Comparison of ENCODE assay signal across 17 cellular contexts in genomic region chr2:46996300-46996843, GRCh38.
"Had no signal": no experiment of that assay in that cellular context is flagged by ENCODE, and none has a peak within 500 bp of the region (broad histone marks: within the 10 kb centered on the region; RNA-seq: fewer than 3 reads in every experiment).

No MANE protein-coding gene starts in this region.

- DNase-seq: activated CD4-positive, alpha-beta T cell treated with anti-CD3 and anti-CD28 coated beads, Interleukin-2, amount 10 ng/mL, durations not matched to agents 7 days and 5 days; activated CD8-positive, alpha-beta memory T cell treated with anti-CD3 and anti-CD28 coated beads, Interleukin-2, amount 10 ng/mL, durations not matched to agents 7 days and 5 days; activated CD8-positive, alpha-beta T cell treated with anti-CD3 and anti-CD28 coated beads for 36 hours; activated gamma-delta T cell treated with Interleukin-2 at 50 U/mL for 16 hours; activated naive CD8-positive, alpha-beta T cell treated with anti-CD3 and anti-CD28 coated beads, Interleukin-2, amount 10 ng/mL, durations not matched to agents 7 days and 5 days; activated T-cell treated with anti-CD3 and anti-CD28 coated beads, Interleukin-2, amount 50 U/mL, for 1 hour; amniotic stem cell; effector CD4-positive, alpha-beta T cell; left cardiac atrium; naive thymus-derived CD4-positive, alpha-beta T cell; spleen; stimulated activated CD4-positive, alpha-beta T cell treated with anti-CD3 and anti-CD28 coated beads, Interleukin-4, amount 100 ng/mL, for 1 hour; stimulated activated naive CD8-positive, alpha-beta T cell treated with anti-CD3 and anti-CD28 coated beads, Interleukin-15, Interleukin-2, amounts not matched to agents 100 U/mL and 50 U/mL, for 24 hours; tibial artery had no signal

- H3K9me3 Mint-ChIP-seq: activated CD4-positive, alpha-beta T cell treated with anti-CD3 and anti-CD28 coated beads, Interleukin-2, amount 10 ng/mL, durations not matched to agents 7 days and 5 days; activated CD8-positive, alpha-beta T cell treated with anti-CD3 and anti-CD28 coated beads for 36 hours; activated naive CD8-positive, alpha-beta T cell treated with anti-CD3 and anti-CD28 coated beads, Interleukin-2, amount 10 ng/mL, durations not matched to agents 7 days and 5 days; memory B cell; naive thymus-derived CD4-positive, alpha-beta T cell; neural progenitor cell had no signal

- H3K4me1 Mint-ChIP-seq: activated CD4-positive, alpha-beta T cell treated with anti-CD3 and anti-CD28 coated beads, Interleukin-2, amount 10 ng/mL, durations not matched to agents 7 days and 5 days; activated CD8-positive, alpha-beta memory T cell treated with anti-CD3 and anti-CD28 coated beads, Interleukin-2, amount 10 ng/mL, durations not matched to agents 7 days and 5 days had no signal

- H3K27me3 Mint-ChIP-seq: activated CD4-positive, alpha-beta T cell treated with anti-CD3 and anti-CD28 coated beads, Interleukin-2, amount 10 ng/mL, durations not matched to agents 7 days and 5 days; activated CD8-positive, alpha-beta memory T cell treated with anti-CD3 and anti-CD28 coated beads, Interleukin-2, amount 10 ng/mL, durations not matched to agents 7 days and 5 days; activated CD8-positive, alpha-beta T cell treated with anti-CD3 and anti-CD28 coated beads for 36 hours; activated naive CD8-positive, alpha-beta T cell treated with anti-CD3 and anti-CD28 coated beads, Interleukin-2, amount 10 ng/mL, durations not matched to agents 7 days and 5 days; memory B cell; naive thymus-derived CD4-positive, alpha-beta T cell had no signal

- H3K4me3 ChIP-seq: heart left ventricle, neural progenitor cell, spleen, tibial artery had no signal

- H3K4me3 Mint-ChIP-seq: activated CD4-positive, alpha-beta T cell treated with anti-CD3 and anti-CD28 coated beads, Interleukin-2, amount 10 ng/mL, durations not matched to agents 7 days and 5 days; activated CD8-positive, alpha-beta memory T cell treated with anti-CD3 and anti-CD28 coated beads, Interleukin-2, amount 10 ng/mL, durations not matched to agents 7 days and 5 days; activated CD8-positive, alpha-beta T cell treated with anti-CD3 and anti-CD28 coated beads for 36 hours; activated naive CD8-positive, alpha-beta T cell treated with anti-CD3 and anti-CD28 coated beads, Interleukin-2, amount 10 ng/mL, durations not matched to agents 7 days and 5 days; memory B cell; naive thymus-derived CD4-positive, alpha-beta T cell; neural progenitor cell had no signal

- H3K4me1 ChIP-seq: spleen had no signal

- H3K36me3 ChIP-seq: neural progenitor cell had no signal

- H3K27me3 ChIP-seq: heart left ventricle, neural progenitor cell, spleen, tibial artery had no signal

- H3K9me3 ChIP-seq: heart left ventricle, spleen, tibial artery had no signal

- H3K27ac ChIP-seq: heart left ventricle, neural progenitor cell, spleen, tibial artery had no signal

- H3K27ac Mint-ChIP-seq: activated CD8-positive, alpha-beta memory T cell treated with anti-CD3 and anti-CD28 coated beads, Interleukin-2, amount 10 ng/mL, durations not matched to agents 7 days and 5 days; activated CD8-positive, alpha-beta T cell treated with anti-CD3 and anti-CD28 coated beads for 36 hours; activated naive CD8-positive, alpha-beta T cell treated with anti-CD3 and anti-CD28 coated beads, Interleukin-2, amount 10 ng/mL, durations not matched to agents 7 days and 5 days; memory B cell; naive thymus-derived CD4-positive, alpha-beta T cell had no signal

- ATAC-seq: activated CD8-positive, alpha-beta memory T cell treated with anti-CD3 and anti-CD28 coated beads, Interleukin-2, amount 10 ng/mL, durations not matched to agents 7 days and 5 days; activated CD8-positive, alpha-beta T cell treated with anti-CD3 and anti-CD28 coated beads for 36 hours; heart left ventricle; left cardiac atrium; naive thymus-derived CD4-positive, alpha-beta T cell; stimulated activated naive CD8-positive, alpha-beta T cell treated with anti-CD3 and anti-CD28 coated beads, Interleukin-15, Interleukin-2, amounts not matched to agents 100 U/mL and 50 U/mL, for 24 hours had no signal
